Comparison of ENCODE assay signal across 1 cellular context in genomic region chr10:62815373-62816111, GRCh38.
TF ChIP-seq lines count a peak whose summit lies in the region.

No MANE protein-coding gene starts in this region.

TF ChIP-seq in GM12878, 131 proteins besides CTCF, POLR2A, EP300 and RAD21 (continued from another document):
- no peak for TF ChIP-seq ZNF592 (IDR thresholded peaks at IDR 0.05)
- no peak for TF ChIP-seq KLF5 (IDR thresholded peaks at IDR 0.05; ENCODE audit: partially characterized antibody)
- no peak for TF ChIP-seq JUND (IDR thresholded peaks at IDR 0.05; ENCODE audit: low read depth, low read length)
- 0 out of 2 replicates have a peak, but pooled peaks have one; percentile 55 for TF ChIP-seq GATAD2B (conservative IDR thresholded peaks at IDR 0.05; ENCODE audit: low read depth)
- TF ChIP-seq ZNF384 (IDR thresholded peaks at IDR 0.05; ENCODE audit: borderline replicate concordance, low read depth, low read length), result no peak
- no peak for TF ChIP-seq CBX3 (IDR thresholded peaks at IDR 0.05; ENCODE audit: borderline replicate concordance, low read depth)
- TF ChIP-seq NFYA (IDR thresholded peaks at IDR 0.05; ENCODE audit: borderline replicate concordance, low read depth, low read length), result no peak
- no peak for TF ChIP-seq CREM (IDR thresholded peaks at IDR 0.05; ENCODE audit: low read depth)
- TF ChIP-seq LARP7 (IDR thresholded peaks at IDR 0.05), result no peak
- peak; percentile 22; the same call in 1 of the 2 replicates for TF ChIP-seq MTA2 (IDR thresholded peaks at IDR 0.05; ENCODE audit: low read depth)
- no peak for TF ChIP-seq BHLHE40 (IDR thresholded peaks at IDR 0.05; ENCODE audit: borderline replicate concordance in 1 of 2, low read depth in 2 of 2, low read length in 1 of 2)
- TF ChIP-seq E2F8 (IDR thresholded peaks at IDR 0.05; ENCODE audit: low read depth, partially characterized antibody), result no peak
- TF ChIP-seq MTA3 (IDR thresholded peaks at IDR 0.05; ENCODE audit: borderline replicate concordance, low read length), result no peak
- TF ChIP-seq HDAC2 (IDR thresholded peaks at IDR 0.05), result peak; percentile 91; the same call in 1 of the 2 replicates
- TF ChIP-seq PKNOX1 (IDR thresholded peaks at IDR 0.05), result no peak
- no peak for TF ChIP-seq CHD2 (IDR thresholded peaks at IDR 0.05; ENCODE audit: borderline replicate concordance, low read depth, low read length)
- no peak for TF ChIP-seq BCLAF1 (IDR thresholded peaks at IDR 0.05)
- no peak for TF ChIP-seq WRNIP1 (IDR thresholded peaks at IDR 0.05; ENCODE audit: borderline replicate concordance, low read depth, low read length)
- TF ChIP-seq DPF2 (IDR thresholded peaks at IDR 0.05), result 0 out of 2 replicates have a peak, but pooled peaks have one; percentile 16
- no peak for TF ChIP-seq SMAD1 (IDR thresholded peaks at IDR 0.05; ENCODE audit: low read depth, partially characterized antibody)
- peak in 1 of 2 experiments; percentile 6; a peak in 1 of 4 replicates for TF ChIP-seq IKZF2 (IDR thresholded peaks at IDR 0.05)
- TF ChIP-seq USF1 (IDR thresholded peaks at IDR 0.05; ENCODE audit: borderline replicate concordance, extremely low read length, insufficient read depth, low read depth, low read length), result no peak
- TF ChIP-seq ZNF274 (IDR thresholded peaks at IDR 0.05; ENCODE audit: insufficient read depth, insufficient read length), result no peak
- no peak for TF ChIP-seq HCFC1 (IDR thresholded peaks at IDR 0.05; ENCODE audit: low read length)
- TF ChIP-seq POLR2AphosphoS2 (IDR thresholded peaks at IDR 0.05; ENCODE audit: low read depth, low read length), result no peak
- TF ChIP-seq JUNB (IDR thresholded peaks at IDR 0.05), result no peak
- TF ChIP-seq RFX5 (IDR thresholded peaks at IDR 0.05; ENCODE audit: low read depth, low read length), result no peak
- TF ChIP-seq TCF12 (IDR thresholded peaks at IDR 0.05; ENCODE audit: low read depth, low read length), result 0 out of 2 replicates have a peak, but pooled peaks have one; percentile 8
- TF ChIP-seq TBL1XR1 (IDR thresholded peaks at IDR 0.05; ENCODE audit: low read depth, low read length), result no peak
- TF ChIP-seq ATF2 (IDR thresholded peaks at IDR 0.05; ENCODE audit: low read length), result no peak
- peak; percentile 3; the same call in 1 of the 2 replicates for TF ChIP-seq CHD1 (IDR thresholded peaks at IDR 0.05; ENCODE audit: low read depth, low read length)
- TF ChIP-seq ASH2L (IDR thresholded peaks at IDR 0.05; ENCODE audit: borderline replicate concordance, low read depth), result no peak
- TF ChIP-seq HDAC6 (IDR thresholded peaks at IDR 0.05; ENCODE audit: unreplicated experiment), result peak; percentile 100
- TF ChIP-seq EGR1 (IDR thresholded peaks at IDR 0.05; ENCODE audit: borderline replicate concordance in 1 of 2, low read depth in 2 of 2, low read length in 2 of 2), result no peak
- TF ChIP-seq RBBP5 (conservative IDR thresholded peaks at IDR 0.05), result no peak
- TF ChIP-seq CUX1 (IDR thresholded peaks at IDR 0.05; ENCODE audit: insufficient replicate concordance, low read depth, low read length), result no peak
- TF ChIP-seq RUNX3 (IDR thresholded peaks at IDR 0.05; ENCODE audit: low read length), result peak; percentile 16; the same call in 1 of the 2 replicates
- no peak for TF ChIP-seq SREBF2 (IDR thresholded peaks at IDR 0.05; ENCODE audit: low read length)
- 0 out of 2 replicates have a peak, but pooled peaks have one; percentile 30 for TF ChIP-seq NBN (IDR thresholded peaks at IDR 0.05)
- no peak for TF ChIP-seq YY1 (IDR thresholded peaks at IDR 0.05; ENCODE audit: low read depth, low read length)
- no peak for TF ChIP-seq BCL11A (IDR thresholded peaks at IDR 0.05; ENCODE audit: low read depth, low read length)
- peak; percentile 0; the same call in 1 of the 2 replicates for TF ChIP-seq POLR2AphosphoS5 (IDR thresholded peaks at IDR 0.05; ENCODE audit: low read length)
- no peak for TF ChIP-seq NR2C1 (IDR thresholded peaks at IDR 0.05)
- TF ChIP-seq IKZF1 (conservative IDR thresholded peaks at IDR 0.05), result 0 out of 2 replicates have a peak, but pooled peaks have one; percentile 44
- TF ChIP-seq ATF3 (IDR thresholded peaks at IDR 0.05; ENCODE audit: borderline replicate concordance, extremely low read depth, low read depth, low read length), result no peak
- no peak for TF ChIP-seq STAT3 (IDR thresholded peaks at IDR 0.05; ENCODE audit: low read depth, low read length)
